ENCODE assay signal across 21 cellular contexts in the genomic region with DNA sequence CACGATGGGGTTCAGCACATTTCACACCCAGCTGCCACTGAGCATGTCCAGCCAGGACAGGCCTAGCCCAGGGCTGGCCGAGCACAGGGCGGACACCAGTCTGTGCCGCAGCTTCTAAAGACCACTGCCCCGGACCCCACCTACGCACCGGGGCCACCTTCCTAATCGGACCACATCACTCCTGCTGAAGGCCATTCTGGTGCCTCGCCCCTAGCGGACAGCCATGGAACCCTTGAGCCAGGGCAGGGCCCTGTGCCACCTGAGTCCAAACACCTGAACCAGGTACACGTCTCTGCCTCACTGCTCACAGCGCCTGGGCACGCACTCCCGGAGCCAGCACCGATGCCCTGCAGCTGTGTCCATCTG. TPM values are rescaled to one million over a fixed set of nuclear protein-coding genes. Genes with fewer than 3 reads are reported as not detected.
DNase-seq lines count a peak whose midpoint lies in the region; ATAC-seq and TF ChIP-seq lines count a peak whose summit lies in the region.
"Had no signal": no experiment of that assay in that cellular context is flagged by ENCODE, and none has a peak within 500 bp of the region (broad histone marks: within the 10 kb centered on the region; RNA-seq: fewer than 3 reads in every experiment).

No MANE protein-coding gene starts in this region.

- peaks cover 3% of the 10 kb centered on the region for H3K4me1 Mint-ChIP-seq in endothelial cell (ENCODE audit: unreplicated experiment)
- H3K4me1 Mint-ChIP-seq in neural progenitor cell, result peaks cover 3% of the 10 kb centered on the region
- H3K4me1 Mint-ChIP-seq in stimulated activated effector memory CD8-positive, alpha-beta T cell treated with anti-CD3 and anti-CD28 coated beads, Interleukin-12 subunit alpha, Interleukin-12 subunit beta, amount 100 ng/mL, for 72 hours, result peaks cover 25% of the 10 kb centered on the region

- H3K27me3 Mint-ChIP-seq in endothelial cell (ENCODE audit: unreplicated experiment) (peaks cover 10% of the 10 kb centered on the region), neural progenitor cell (ENCODE audit: insufficient read depth, low read depth) (peaks cover 2% of the 10 kb centered on the region)
- H3K27me3 Mint-ChIP-seq: CD4-positive, alpha-beta memory T cell; T-cell had no signal

- TF ChIP-seq CTCF in left ventricle myocardium inferior (IDR thresholded peaks at IDR 0.05; ENCODE audit: borderline replicate concordance) (no peak), endothelial cell (IDR thresholded peaks at IDR 0.05; ENCODE audit: unreplicated experiment) (no peak), neural progenitor cell (IDR thresholded peaks at IDR 0.05) (no peak)

- H3K36me3 ChIP-seq in left ventricle myocardium inferior (peaks cover 38% of the 10 kb centered on the region), neural progenitor cell (no peaks in the 10 kb centered on the region), aorta (ENCODE audit: control insufficient read depth in 1 of 2, insufficient read depth in 2 of 2, low read length in 1 of 2) (no peaks in the 10 kb centered on the region)
- H3K36me3 ChIP-seq: SJCRH30 had no signal

- H3K4me3 ChIP-seq in left ventricle myocardium inferior, result no peak overlapping the region
- H3K4me3 ChIP-seq in neural progenitor cell, result no peak overlapping the region
- no peak overlapping the region for H3K4me3 ChIP-seq in aorta (ENCODE audit: low read length in 2 of 2)
- H3K4me3 ChIP-seq: GM23248, SJCRH30 had no signal

- peaks cover 15% of the 10 kb centered on the region for H3K4me1 ChIP-seq in left ventricle myocardium inferior
- H3K4me1 ChIP-seq in neural progenitor cell, result no peaks in the 10 kb centered on the region
- no peaks in the 10 kb centered on the region for H3K4me1 ChIP-seq in aorta (ENCODE audit: control insufficient read depth in 1 of 2, insufficient read depth in 2 of 2, low read length in 2 of 2)
- H3K4me1 ChIP-seq: SJCRH30 had no signal

- no peak overlapping the region for H3K9ac ChIP-seq in neural progenitor cell
- H3K9ac ChIP-seq: GM23248 had no signal

- DNase-seq in left ventricle myocardium inferior, result peak; percentile 5
- no peak for DNase-seq in left cardiac atrium
- DNase-seq in endothelial cell (ENCODE audit: low spot score), result no peak
- no peak for DNase-seq in neural progenitor cell (ENCODE audit: low spot score)
- DNase-seq in aorta, result peak; percentile 27 to 55
- no peak for DNase-seq in activated CD4-positive, alpha-beta T cell treated with anti-CD3 and anti-CD28 coated beads for 1 hour
- DNase-seq in stimulated activated effector memory CD8-positive, alpha-beta T cell treated with anti-CD3 and anti-CD28 coated beads, Interleukin-12 subunit alpha, Interleukin-12 subunit beta, amount 100 ng/mL, for 72 hours (ENCODE audit: low spot score in 2 of 2), result no peak
- DNase-seq: activated CD4-positive, alpha-beta T cell treated with anti-CD3 and anti-CD28 coated beads for 4 hours; CD4-positive, alpha-beta memory T cell; cerebellar nuclear complex; DMS 273 treated with DMSO at 0.1 percent for 48 hours; foreskin fibroblast; GM23248; immature natural killer cell; NCI-H1105; NCI-H2029 treated with DMSO at 0.1 percent for 48 hours; nucleus accumbens; SJCRH30; stimulated activated CD4-positive, alpha-beta T cell treated with anti-CD3 and anti-CD28 coated beads, Interleukin-12 subunit alpha, Interleukin-12 subunit beta, amount 100 ng/mL, for 4 hours had no signal

- ATAC-seq in left cardiac atrium (no peak), aorta (ENCODE audit: low FRiP score) (no peak)
- no peak for ATAC-seq in stimulated activated effector memory CD8-positive, alpha-beta T cell treated with anti-CD3 and anti-CD28 coated beads, Interleukin-12 subunit alpha, Interleukin-12 subunit beta, amount 100 ng/mL, for 72 hours

- no peaks in the 10 kb centered on the region for H3K79me2 ChIP-seq in neural progenitor cell (ENCODE audit: low read depth)

- no peaks in the 10 kb centered on the region for H4K20me1 ChIP-seq in neural progenitor cell (ENCODE audit: low read depth)

- WGBS in aorta, 2 donors, result 96 to 97% methylated on average over 15 of the region's 15 CpGs

- peaks cover 31% of the 10 kb centered on the region for H3K36me3 Mint-ChIP-seq in endothelial cell (ENCODE audit: low read depth, unreplicated experiment)
- H3K36me3 Mint-ChIP-seq in neural progenitor cell, result peaks cover 24% of the 10 kb centered on the region
- peaks cover 62% of the 10 kb centered on the region for H3K36me3 Mint-ChIP-seq in stimulated activated effector memory CD8-positive, alpha-beta T cell treated with anti-CD3 and anti-CD28 coated beads, Interleukin-12 subunit alpha, Interleukin-12 subunit beta, amount 100 ng/mL, for 72 hours

- H3F3A ChIP-seq in neural progenitor cell (ENCODE audit: low read depth), result no peaks in the 10 kb centered on the region

- no peak overlapping the region for H3K4me2 ChIP-seq in neural progenitor cell

- H3K27ac Mint-ChIP-seq in endothelial cell (ENCODE audit: unreplicated experiment) (peak overlapping the region; percentile 13), neural progenitor cell (peak overlapping the region; percentile 63)
- H3K27ac Mint-ChIP-seq in stimulated activated effector memory CD8-positive, alpha-beta T cell treated with anti-CD3 and anti-CD28 coated beads, Interleukin-12 subunit alpha, Interleukin-12 subunit beta, amount 100 ng/mL, for 72 hours, result no peak overlapping the region

- H3K4me3 Mint-ChIP-seq in endothelial cell (ENCODE audit: unreplicated experiment), result no peak overlapping the region
- H3K4me3 Mint-ChIP-seq in neural progenitor cell, result no peak overlapping the region
- H3K4me3 Mint-ChIP-seq in stimulated activated effector memory CD8-positive, alpha-beta T cell treated with anti-CD3 and anti-CD28 coated beads, Interleukin-12 subunit alpha, Interleukin-12 subunit beta, amount 100 ng/mL, for 72 hours, result no peak overlapping the region
- H3K4me3 Mint-ChIP-seq: CD4-positive, alpha-beta memory T cell; immature natural killer cell; T-cell had no signal

- intact Hi-C loops in left ventricle myocardium inferior (cut with micrococcal nuclease), result no loop called here
- intact Hi-C loops in left cardiac atrium (cut with DNase I), result no loop called here
- intact Hi-C loops in aorta (cut with DNase I), result no loop called here

- H3K9me3 Mint-ChIP-seq in endothelial cell (ENCODE audit: unreplicated experiment) (peaks cover 5% of the 10 kb centered on the region), neural progenitor cell (no peaks in the 10 kb centered on the region)
- H3K9me3 Mint-ChIP-seq in stimulated activated effector memory CD8-positive, alpha-beta T cell treated with anti-CD3 and anti-CD28 coated beads, Interleukin-12 subunit alpha, Interleukin-12 subunit beta, amount 100 ng/mL, for 72 hours, result no peaks in the 10 kb centered on the region
- H3K9me3 Mint-ChIP-seq: T-cell had no signal

- H3K27ac ChIP-seq in left ventricle myocardium inferior (replicated peaks) (no peak overlapping the region), neural progenitor cell (no peak overlapping the region), aorta (ENCODE audit: low read depth in 1 of 2, low read length in 2 of 2) (no peak overlapping the region)
- H3K27ac ChIP-seq: GM23248, SJCRH30 had no signal

- H3K9me3 ChIP-seq in left ventricle myocardium inferior (replicated peaks) (no peaks in the 10 kb centered on the region), neural progenitor cell (ENCODE audit: low read depth) (no peaks in the 10 kb centered on the region), aorta (ENCODE audit: control insufficient read depth, low read length) (no peaks in the 10 kb centered on the region)
- H3K9me3 ChIP-seq: SJCRH30 had no signal

- H3K27me3 ChIP-seq in left ventricle myocardium inferior (ENCODE audit: low read depth) (no peaks in the 10 kb centered on the region), neural progenitor cell (no peaks in the 10 kb centered on the region), aorta (ENCODE audit: control insufficient read depth in 1 of 2, insufficient read depth in 2 of 2, low read length in 1 of 2) (no peaks in the 10 kb centered on the region)
- H3K27me3 ChIP-seq: SJCRH30 had no signal

- no peak overlapping the region for H2AFZ ChIP-seq in neural progenitor cell (replicated peaks)
- H2AFZ ChIP-seq: GM23248 had no signal

RNA-seq across cellular contexts. Expression of a gene that starts 8.4 kb away (rescaled TPM):
- total RNA-seq in left ventricle myocardium inferior, result 0.33 TPM
- 1 to 10 TPM in 1 of 2 donors, under 1 TPM in 1; 0.65 to 1.4 TPM for total RNA-seq in left cardiac atrium
- total RNA-seq in endothelial cell (ENCODE audit: unreplicated experiment), result 1.5 TPM
- total RNA-seq in neural progenitor cell (ENCODE audit: low replicate concordance), result not detected in 2 replicates
- total RNA-seq in aorta, result 1 to 10 TPM; 2.1 to 3.5 TPM
- under 1 TPM; 0.13 to 0.43 TPM for polyA plus RNA-seq in aorta
- total RNA-seq: epithelial cell of proximal tubule, GM23248 had no signal

Comparison
In these comparisons a context has a peak if more than half of its experiments do, and no peak if none do; other contexts are left out.
1. DNase-seq: peak in left ventricle myocardium inferior (single experiment) and aorta (2 of 2); none in left cardiac atrium (single experiment), endothelial cell (single experiment), neural progenitor cell (single experiment), activated CD4-positive, alpha-beta T cell treated with anti-CD3 and anti-CD28 coated beads for 1 hour (single experiment) and stimulated activated effector memory CD8-positive, alpha-beta T cell treated with anti-CD3 and anti-CD28 coated beads, Interleukin-12 subunit alpha, Interleukin-12 subunit beta, amount 100 ng/mL, for 72 hours (0 of 2).